ENCODE assay signal across 14 cellular contexts in genomic region chr1:45348020-45348419, GRCh38. TPM values are rescaled to one million over a fixed set of nuclear protein-coding genes. Genes with fewer than 3 reads are reported as not detected.
DNase-seq lines count a peak whose midpoint lies in the region; ATAC-seq, FAIRE-seq and TF ChIP-seq lines count a peak whose summit lies in the region.
"Had no signal": no experiment of that assay in that cellular context is flagged by ENCODE, and none has a peak within 500 bp of the region (broad histone marks: within the 10 kb centered on the region; RNA-seq: fewer than 3 reads in every experiment).

No MANE protein-coding gene starts in this region.

- H3K27ac ChIP-seq in astrocyte (ENCODE audit: low read depth, low read length) (no peak overlapping the region), layer of hippocampus (ENCODE audit: low read depth, low read length) (peak overlapping the region; percentile 48), testis (peak overlapping the region in 1 of 2 donors; percentile 49)
- H3K27ac ChIP-seq: pancreas had no signal

- intact Hi-C loops in testis (cut with DNase I; ENCODE audit: low total_unique reads), result no loop called here

- TF ChIP-seq POLR2A in testis (IDR thresholded peaks at IDR 0.05), result no peak

- H3K36me3 Mint-ChIP-seq in astrocyte (ENCODE audit: low read depth, unreplicated experiment), result peaks cover 10% of the 10 kb centered on the region

- H3K27ac Mint-ChIP-seq in astrocyte (ENCODE audit: unreplicated experiment), result peak overlapping the region; percentile 83
- H3K27ac Mint-ChIP-seq: activated naive CD8-positive, alpha-beta T cell treated with anti-CD3 and anti-CD28 coated beads, Interleukin-2, amount 10 ng/mL, durations not matched to agents 7 days and 5 days had no signal

- H3K4me1 Mint-ChIP-seq in astrocyte (ENCODE audit: low read depth, unreplicated experiment), result peaks cover 17% of the 10 kb centered on the region

- H3K27me3 ChIP-seq in astrocyte (ENCODE audit: insufficient read depth, low read length), result no peaks in the 10 kb centered on the region
- no peaks in the 10 kb centered on the region for H3K27me3 ChIP-seq in layer of hippocampus (ENCODE audit: control insufficient read depth, insufficient read depth, low read length)
- no peaks in the 10 kb centered on the region for H3K27me3 ChIP-seq in testis
- H3K27me3 ChIP-seq: pancreas had no signal

- H3K4me3 ChIP-seq in astrocyte (ENCODE audit: insufficient read depth, low read depth, low read length), result no peak overlapping the region
- no peak overlapping the region for H3K4me3 ChIP-seq in testis
- H3K4me3 ChIP-seq: pancreas had no signal

- H2AFZ ChIP-seq in astrocyte (ENCODE audit: low read depth, low read length), result no peak overlapping the region

- no peak overlapping the region for H3K9ac ChIP-seq in astrocyte (ENCODE audit: low read length)

- no peak for FAIRE-seq in astrocyte (lab: Jason Lieb, UNC)
- FAIRE-seq: pancreas had no signal

- H3K4me1 ChIP-seq in astrocyte (ENCODE audit: insufficient read depth, low read length) (peaks cover 5% of the 10 kb centered on the region), testis (peaks cover 27% of the 10 kb centered on the region)

- H3K36me3 ChIP-seq in astrocyte (ENCODE audit: insufficient read depth, low read length) (peaks cover 15% of the 10 kb centered on the region), testis (ENCODE audit: low read depth, missing control alignments) (no peaks in the 10 kb centered on the region)

- no peaks in the 10 kb centered on the region for H3K9me3 Mint-ChIP-seq in astrocyte (ENCODE audit: unreplicated experiment)
- H3K9me3 Mint-ChIP-seq: activated naive CD8-positive, alpha-beta T cell treated with anti-CD3 and anti-CD28 coated beads, Interleukin-2, amount 10 ng/mL, durations not matched to agents 7 days and 5 days had no signal

- DNase-seq in HT1080 (ENCODE audit: low read depth), result peak; percentile 31
- peak; percentile 22 for DNase-seq in astrocyte (ENCODE audit: low read depth)
- peak; percentile 12 for DNase-seq in testis
- no peak for DNase-seq in NCI-H774 (lab: John Stamatoyannopoulos, UW)
- no peak for DNase-seq in T-helper 1 cell
- DNase-seq: activated CD4-positive, alpha-beta T cell treated with anti-CD3 and anti-CD28 coated beads, Interleukin-2, amount 50 U/mL, for 48 hours; activated naive CD8-positive, alpha-beta T cell treated with anti-CD3 and anti-CD28 coated beads, Interleukin-2, amount 10 ng/mL, durations not matched to agents 7 days and 5 days; DND-41; NCI-H1105 treated with DMSO at 0.1 percent for 48 hours; NCI-H526 treated with DMSO at 0.1 percent for 48 hours; pancreas had no signal

- H3K4me3 Mint-ChIP-seq in astrocyte (ENCODE audit: unreplicated experiment), result no peak overlapping the region
- H3K4me3 Mint-ChIP-seq: activated naive CD8-positive, alpha-beta T cell treated with anti-CD3 and anti-CD28 coated beads, Interleukin-2, amount 10 ng/mL, durations not matched to agents 7 days and 5 days had no signal

- H3K27me3 Mint-ChIP-seq in astrocyte (ENCODE audit: low read depth, unreplicated experiment), result no peaks in the 10 kb centered on the region
- H3K27me3 Mint-ChIP-seq: activated naive CD8-positive, alpha-beta T cell treated with anti-CD3 and anti-CD28 coated beads, Interleukin-2, amount 10 ng/mL, durations not matched to agents 7 days and 5 days had no signal

- H3K4me2 ChIP-seq in astrocyte (ENCODE audit: low read length), result peak overlapping the region; percentile 31

- H3K79me2 ChIP-seq in astrocyte (ENCODE audit: insufficient read depth, low read length), result no peaks in the 10 kb centered on the region

- TF ChIP-seq CTCF in astrocyte (IDR thresholded peaks at IDR 0.05; ENCODE audit: insufficient read depth, low read depth, low read length) (no peak), testis (IDR thresholded peaks at IDR 0.05) (no peak)

- no peaks in the 10 kb centered on the region for H3K9me3 ChIP-seq in astrocyte (ENCODE audit: insufficient read depth, low read depth, low read length)
- H3K9me3 ChIP-seq in testis, result no peaks in the 10 kb centered on the region
- H3K9me3 ChIP-seq: pancreas had no signal

- no peaks in the 10 kb centered on the region for H4K20me1 ChIP-seq in astrocyte (ENCODE audit: insufficient read depth, low read length)

- 85 to 92% methylated on average over 2 of the region's 2 CpGs for whole genome bisulfite sequencing in testis, 2 donors

- ATAC-seq in HG03108 (IDR thresholded peaks at IDR 0.05; ENCODE audit: unreplicated experiment) (no peak), HG02759 (IDR thresholded peaks at IDR 0.05; ENCODE audit: unreplicated experiment) (no peak)

RNA-seq across cellular contexts. Expression of gene MUTYH, which starts 7.8 kb away (rescaled TPM):
- 30.8 and 33.4 TPM in 2 replicates for total RNA-seq in HT1080 (2014; rRNA removed; shearing (Covaris generic))
- 17.1 and 19.3 TPM in 2 replicates for polyA plus RNA-seq in HT1080 (2015; cell fraction: cytosol; rRNA removed)
- 84.1 and 94.9 TPM in 2 replicates for polyA plus RNA-seq in HT1080 (2015; cell fraction: nucleus; rRNA removed)
- 6.0 and 6.6 TPM in 2 replicates for total RNA-seq in astrocyte
- total RNA-seq in testis, result 10 to 100 TPM; 26.8 to 31.5 TPM
- 15.1 TPM for polyA plus RNA-seq in testis (ENCODE audit: insufficient read depth, low read depth, low replicate concordance)

RNA-seq across cellular contexts. Expression of gene TOE1, which starts 8.1 kb away (rescaled TPM):
- total RNA-seq in HT1080 (2014; rRNA removed; shearing (Covaris generic)), result 29.1 and 37.6 TPM in 2 replicates
- polyA plus RNA-seq in HT1080 (2015; cell fraction: cytosol; rRNA removed), result 15.3 and 18.2 TPM in 2 replicates
- polyA plus RNA-seq in HT1080 (2015; cell fraction: nucleus; rRNA removed), result 23.1 and 23.2 TPM in 2 replicates
- 4.3 TPM in 2 replicates for total RNA-seq in astrocyte
- total RNA-seq in testis, result 10 to 100 TPM; 16.3 to 25.1 TPM
- polyA plus RNA-seq in testis (ENCODE audit: insufficient read depth, low read depth, low replicate concordance), result 48.3 TPM

RNA-seq across cellular contexts. Expression of gene HPDL, which starts 21.3 kb away (rescaled TPM):
- total RNA-seq in HT1080 (2014; rRNA removed; shearing (Covaris generic)), result not detected in 2 replicates
- not detected in 2 replicates for polyA plus RNA-seq in HT1080 (2015; cell fraction: cytosol; rRNA removed)
- polyA plus RNA-seq in HT1080 (2015; cell fraction: nucleus; rRNA removed), result not detected in 2 replicates
- 0.61 and 0.70 TPM in 2 replicates for total RNA-seq in astrocyte
- 1 to 10 TPM; 1.1 to 1.3 TPM for total RNA-seq in testis
- polyA plus RNA-seq in testis (ENCODE audit: insufficient read depth, low read depth, low replicate concordance), result not detected

Comparison
In these comparisons a context has a peak if more than half of its experiments do, and no peak if none do; other contexts are left out.
1. DNase-seq: peak in HT1080 (single experiment), astrocyte (single experiment) and testis (single experiment); none in NCI-H774 (single experiment) and T-helper 1 cell (0 of 5).